21 cellular contexts compared by ENCODE assay signal in the genomic region with DNA sequence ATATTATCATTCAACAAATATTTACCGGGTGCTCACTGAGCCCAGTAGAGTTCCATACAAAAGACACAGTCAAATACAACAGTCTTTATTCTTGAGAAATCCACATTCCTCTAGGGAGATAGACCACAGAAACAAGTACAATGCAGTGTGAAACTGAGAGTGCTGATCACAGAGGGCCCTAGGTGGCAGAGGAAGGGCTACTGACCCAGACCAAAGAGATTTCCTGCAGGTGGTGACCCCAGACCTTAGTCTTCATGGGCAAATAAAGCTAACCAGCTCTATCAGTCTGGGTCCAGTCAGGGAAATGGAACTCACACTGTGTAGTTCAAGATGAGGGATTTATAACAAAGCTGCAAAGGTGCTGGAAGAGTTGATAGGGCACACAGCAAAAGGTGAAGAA.
"Had no signal": no experiment of that assay in that cellular context is flagged by ENCODE, and none has a peak within 500 bp of the region (broad histone marks: within the 10 kb centered on the region; RNA-seq: fewer than 3 reads in every experiment).

No MANE protein-coding gene starts in this region.

- H3K27ac ChIP-seq: left ventricle myocardium inferior, ovary, right atrium auricular region, right lobe of liver, tibial nerve, uterus had no signal

- H3K27me3 Mint-ChIP-seq: naive thymus-derived CD4-positive, alpha-beta T cell; natural killer cell treated with Interleukin-12 subunit alpha and Interleukin-12 subunit beta and Interleukin-15 and Interleukin-18, amount 100 ng/mL, for 72 hours; stimulated activated naive CD8-positive, alpha-beta T cell treated with anti-CD3 and anti-CD28 coated beads, Interleukin-15, Interleukin-2, amounts not matched to agents 100 ng/mL and 50 ng/mL, for 24 hours had no signal

- ATAC-seq: mucosa of descending colon; naive thymus-derived CD4-positive, alpha-beta T cell; natural killer cell treated with Interleukin-12 subunit alpha and Interleukin-12 subunit beta and Interleukin-15 and Interleukin-18, amount 100 ng/mL, for 72 hours; right lobe of liver had no signal

- H3K4me1 ChIP-seq: right atrium auricular region, right lobe of liver, tibial nerve, uterus had no signal

- H3K4me3 ChIP-seq: left ventricle myocardium inferior, lung, mucosa of descending colon, ovary, right atrium auricular region, right lobe of liver, smooth muscle cell, tibial nerve, uterus had no signal

- H3K36me3 ChIP-seq: left ventricle myocardium inferior, ovary, right atrium auricular region, right lobe of liver, tibial nerve, uterus had no signal

- H3K4me3 Mint-ChIP-seq: naive thymus-derived CD4-positive, alpha-beta T cell; natural killer cell treated with Interleukin-12 subunit alpha and Interleukin-12 subunit beta and Interleukin-15 and Interleukin-18, amount 100 ng/mL, for 72 hours; stimulated activated naive CD8-positive, alpha-beta T cell treated with anti-CD3 and anti-CD28 coated beads, Interleukin-15, Interleukin-2, amounts not matched to agents 100 ng/mL and 50 ng/mL, for 24 hours; type B pancreatic cell had no signal

- DNase-seq: islet precursor cell; left ventricle myocardium inferior; midbrain; mucosa of descending colon; naive thymus-derived CD4-positive, alpha-beta T cell; ovary; right lobe of liver; stimulated activated CD4-positive, alpha-beta T cell treated with anti-CD3 and anti-CD28 coated beads, Interleukin-1b, Interleukin-23, amount 100 ng/mL, for 48 hours; stimulated activated CD4-positive, alpha-beta T cell treated with anti-CD3 and anti-CD28 coated beads, Interleukin-2, amount 100 ng/mL, for 48 hours; stimulated activated CD4-positive, alpha-beta T cell treated with anti-CD3 and anti-CD28 coated beads, Interleukin-4, amount 100 ng/mL, for 4 hours; stimulated activated CD8-positive, alpha-beta memory T cell treated with anti-CD3 and anti-CD28 coated beads, Interleukin-4, amount 100 ng/mL, for 48 hours; stimulated activated naive CD4-positive, alpha-beta T cell; uterus had no signal

- H3K9me3 ChIP-seq: ovary, uterus had no signal

- H3K36me3 Mint-ChIP-seq: naive thymus-derived CD4-positive, alpha-beta T cell; type B pancreatic cell had no signal

- H3K27me3 ChIP-seq: ovary, right atrium auricular region, right lobe of liver, tibial nerve, uterus had no signal

- H3K27ac Mint-ChIP-seq: naive thymus-derived CD4-positive, alpha-beta T cell; natural killer cell treated with Interleukin-12 subunit alpha and Interleukin-12 subunit beta and Interleukin-15 and Interleukin-18, amount 100 ng/mL, for 72 hours; progenitor cell of endocrine pancreas; stimulated activated naive CD8-positive, alpha-beta T cell treated with anti-CD3 and anti-CD28 coated beads, Interleukin-15, Interleukin-2, amounts not matched to agents 100 ng/mL and 50 ng/mL, for 24 hours; type B pancreatic cell had no signal

- H3K4me2 ChIP-seq: smooth muscle cell had no signal

- H3K4me1 Mint-ChIP-seq: naive thymus-derived CD4-positive, alpha-beta T cell had no signal
